Comparison of ENCODE assay signal across 2 cellular contexts in the genomic region with DNA sequence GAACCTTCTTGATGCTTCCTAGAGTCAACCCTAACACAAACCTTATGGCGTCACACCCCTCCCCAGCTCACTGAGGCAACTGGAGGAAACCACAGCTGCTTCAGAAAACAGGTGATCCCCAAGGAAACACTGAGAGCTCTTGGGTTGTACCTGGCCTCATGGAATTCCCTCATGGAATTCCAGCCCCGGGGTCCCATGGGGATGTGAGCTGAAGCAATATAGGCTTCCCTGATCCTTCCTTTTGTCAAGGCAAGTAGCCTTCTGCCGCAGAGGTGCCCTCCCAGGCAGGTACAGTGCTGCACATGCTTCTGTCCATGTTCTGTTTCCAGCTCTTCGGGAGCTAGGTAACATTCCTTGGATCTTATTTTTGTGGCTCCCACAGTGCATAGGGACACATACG.
TF ChIP-seq lines count a peak whose summit lies in the region.

No MANE protein-coding gene starts in this region.

TF ChIP-seq in GM23338, 12 proteins besides CTCF, POLR2A, EP300 and RAD21:
- TF ChIP-seq JUNB (IDR thresholded peaks at IDR 0.05; ENCODE audit: unreplicated experiment) (no peak), ZNF114 (CRISPR knock-in tag; IDR thresholded peaks at IDR 0.05) (no peak), ZNF331 (CRISPR knock-in tag; IDR thresholded peaks at IDR 0.05; ENCODE audit: low read depth) (no peak), CREB1 (CRISPR knock-in tag; IDR thresholded peaks at IDR 0.05; ENCODE audit: low read depth) (no peak), POLR2AphosphoS5 (IDR thresholded peaks at IDR 0.05; ENCODE audit: low read depth) (no peak), EZH2phosphoT487 (IDR thresholded peaks at IDR 0.05; ENCODE audit: unreplicated experiment) (no peak), EZH2 (IDR thresholded peaks at IDR 0.05; ENCODE audit: low read depth, unreplicated experiment) (no peak)
- TF ChIP-seq, protein P1, sequence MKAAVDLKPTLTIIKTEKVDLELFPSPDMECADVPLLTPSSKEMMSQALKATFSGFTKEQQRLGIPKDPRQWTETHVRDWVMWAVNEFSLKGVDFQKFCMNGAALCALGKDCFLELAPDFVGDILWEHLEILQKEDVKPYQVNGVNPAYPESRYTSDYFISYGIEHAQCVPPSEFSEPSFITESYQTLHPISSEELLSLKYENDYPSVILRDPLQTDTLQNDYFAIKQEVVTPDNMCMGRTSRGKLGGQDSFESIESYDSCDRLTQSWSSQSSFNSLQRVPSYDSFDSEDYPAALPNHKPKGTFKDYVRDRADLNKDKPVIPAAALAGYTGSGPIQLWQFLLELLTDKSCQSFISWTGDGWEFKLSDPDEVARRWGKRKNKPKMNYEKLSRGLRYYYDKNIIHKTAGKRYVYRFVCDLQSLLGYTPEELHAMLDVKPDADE (IDR thresholded peaks at IDR 0.05) = no peak
- TF ChIP-seq, protein P2, sequence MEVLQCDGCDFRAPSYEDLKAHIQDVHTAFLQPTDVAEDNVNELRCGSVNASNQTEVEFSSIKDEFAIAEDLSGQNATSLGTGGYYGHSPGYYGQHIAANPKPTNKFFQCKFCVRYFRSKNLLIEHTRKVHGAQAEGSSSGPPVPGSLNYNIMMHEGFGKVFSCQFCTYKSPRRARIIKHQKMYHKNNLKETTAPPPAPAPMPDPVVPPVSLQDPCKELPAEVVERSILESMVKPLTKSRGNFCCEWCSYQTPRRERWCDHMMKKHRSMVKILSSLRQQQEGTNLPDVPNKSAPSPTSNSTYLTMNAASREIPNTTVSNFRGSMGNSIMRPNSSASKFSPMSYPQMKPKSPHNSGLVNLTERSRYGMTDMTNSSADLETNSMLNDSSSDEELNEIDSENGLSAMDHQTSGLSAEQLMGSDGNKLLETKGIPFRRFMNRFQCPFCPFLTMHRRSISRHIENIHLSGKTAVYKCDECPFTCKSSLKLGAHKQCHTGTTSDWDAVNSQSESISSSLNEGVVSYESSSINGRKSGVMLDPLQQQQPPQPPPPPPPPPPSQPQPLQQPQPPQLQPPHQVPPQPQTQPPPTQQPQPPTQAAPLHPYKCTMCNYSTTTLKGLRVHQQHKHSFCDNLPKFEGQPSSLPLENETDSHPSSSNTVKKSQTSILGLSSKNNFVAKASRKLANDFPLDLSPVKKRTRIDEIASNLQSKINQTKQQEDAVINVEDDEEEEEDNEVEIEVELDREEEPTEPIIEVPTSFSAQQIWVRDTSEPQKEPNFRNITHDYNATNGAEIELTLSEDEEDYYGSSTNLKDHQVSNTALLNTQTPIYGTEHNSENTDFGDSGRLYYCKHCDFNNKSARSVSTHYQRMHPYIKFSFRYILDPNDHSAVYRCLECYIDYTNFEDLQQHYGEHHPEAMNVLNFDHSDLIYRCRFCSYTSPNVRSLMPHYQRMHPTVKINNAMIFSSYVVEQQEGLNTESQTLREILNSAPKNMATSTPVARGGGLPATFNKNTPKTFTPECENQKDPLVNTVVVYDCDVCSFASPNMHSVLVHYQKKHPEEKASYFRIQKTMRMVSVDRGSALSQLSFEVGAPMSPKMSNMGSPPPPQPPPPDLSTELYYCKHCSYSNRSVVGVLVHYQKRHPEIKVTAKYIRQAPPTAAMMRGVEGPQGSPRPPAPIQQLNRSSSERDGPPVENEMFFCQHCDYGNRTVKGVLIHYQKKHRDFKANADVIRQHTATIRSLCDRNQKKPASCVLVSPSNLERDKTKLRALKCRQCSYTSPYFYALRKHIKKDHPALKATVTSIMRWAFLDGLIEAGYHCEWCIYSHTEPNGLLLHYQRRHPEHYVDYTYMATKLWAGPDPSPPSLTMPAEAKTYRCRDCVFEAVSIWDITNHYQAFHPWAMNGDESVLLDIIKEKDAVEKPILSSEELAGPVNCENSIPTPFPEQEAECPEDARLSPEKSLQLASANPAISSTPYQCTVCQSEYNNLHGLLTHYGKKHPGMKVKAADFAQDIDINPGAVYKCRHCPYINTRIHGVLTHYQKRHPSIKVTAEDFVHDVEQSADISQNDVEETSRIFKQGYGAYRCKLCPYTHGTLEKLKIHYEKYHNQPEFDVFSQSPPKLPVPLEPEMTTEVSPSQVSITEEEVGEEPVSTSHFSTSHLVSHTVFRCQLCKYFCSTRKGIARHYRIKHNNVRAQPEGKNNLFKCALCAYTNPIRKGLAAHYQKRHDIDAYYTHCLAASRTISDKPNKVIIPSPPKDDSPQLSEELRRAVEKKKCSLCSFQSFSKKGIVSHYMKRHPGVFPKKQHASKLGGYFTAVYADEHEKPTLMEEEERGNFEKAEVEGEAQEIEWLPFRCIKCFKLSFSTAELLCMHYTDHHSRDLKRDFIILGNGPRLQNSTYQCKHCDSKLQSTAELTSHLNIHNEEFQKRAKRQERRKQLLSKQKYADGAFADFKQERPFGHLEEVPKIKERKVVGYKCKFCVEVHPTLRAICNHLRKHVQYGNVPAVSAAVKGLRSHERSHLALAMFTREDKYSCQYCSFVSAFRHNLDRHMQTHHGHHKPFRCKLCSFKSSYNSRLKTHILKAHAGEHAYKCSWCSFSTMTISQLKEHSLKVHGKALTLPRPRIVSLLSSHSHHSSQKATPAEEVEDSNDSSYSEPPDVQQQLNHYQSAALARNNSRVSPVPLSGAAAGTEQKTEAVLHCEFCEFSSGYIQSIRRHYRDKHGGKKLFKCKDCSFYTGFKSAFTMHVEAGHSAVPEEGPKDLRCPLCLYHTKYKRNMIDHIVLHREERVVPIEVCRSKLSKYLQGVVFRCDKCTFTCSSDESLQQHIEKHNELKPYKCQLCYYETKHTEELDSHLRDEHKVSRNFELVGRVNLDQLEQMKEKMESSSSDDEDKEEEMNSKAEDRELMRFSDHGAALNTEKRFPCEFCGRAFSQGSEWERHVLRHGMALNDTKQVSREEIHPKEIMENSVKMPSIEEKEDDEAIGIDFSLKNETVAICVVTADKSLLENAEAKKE (CRISPR knock-in tag; IDR thresholded peaks at IDR 0.05) = no peak
- TF ChIP-seq, protein P3, sequence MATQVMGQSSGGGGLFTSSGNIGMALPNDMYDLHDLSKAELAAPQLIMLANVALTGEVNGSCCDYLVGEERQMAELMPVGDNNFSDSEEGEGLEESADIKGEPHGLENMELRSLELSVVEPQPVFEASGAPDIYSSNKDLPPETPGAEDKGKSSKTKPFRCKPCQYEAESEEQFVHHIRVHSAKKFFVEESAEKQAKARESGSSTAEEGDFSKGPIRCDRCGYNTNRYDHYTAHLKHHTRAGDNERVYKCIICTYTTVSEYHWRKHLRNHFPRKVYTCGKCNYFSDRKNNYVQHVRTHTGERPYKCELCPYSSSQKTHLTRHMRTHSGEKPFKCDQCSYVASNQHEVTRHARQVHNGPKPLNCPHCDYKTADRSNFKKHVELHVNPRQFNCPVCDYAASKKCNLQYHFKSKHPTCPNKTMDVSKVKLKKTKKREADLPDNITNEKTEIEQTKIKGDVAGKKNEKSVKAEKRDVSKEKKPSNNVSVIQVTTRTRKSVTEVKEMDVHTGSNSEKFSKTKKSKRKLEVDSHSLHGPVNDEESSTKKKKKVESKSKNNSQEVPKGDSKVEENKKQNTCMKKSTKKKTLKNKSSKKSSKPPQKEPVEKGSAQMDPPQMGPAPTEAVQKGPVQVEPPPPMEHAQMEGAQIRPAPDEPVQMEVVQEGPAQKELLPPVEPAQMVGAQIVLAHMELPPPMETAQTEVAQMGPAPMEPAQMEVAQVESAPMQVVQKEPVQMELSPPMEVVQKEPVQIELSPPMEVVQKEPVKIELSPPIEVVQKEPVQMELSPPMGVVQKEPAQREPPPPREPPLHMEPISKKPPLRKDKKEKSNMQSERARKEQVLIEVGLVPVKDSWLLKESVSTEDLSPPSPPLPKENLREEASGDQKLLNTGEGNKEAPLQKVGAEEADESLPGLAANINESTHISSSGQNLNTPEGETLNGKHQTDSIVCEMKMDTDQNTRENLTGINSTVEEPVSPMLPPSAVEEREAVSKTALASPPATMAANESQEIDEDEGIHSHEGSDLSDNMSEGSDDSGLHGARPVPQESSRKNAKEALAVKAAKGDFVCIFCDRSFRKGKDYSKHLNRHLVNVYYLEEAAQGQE (IDR thresholded peaks at IDR 0.05; ENCODE audit: unreplicated experiment) = no peak

TF ChIP-seq in H1, 55 proteins besides CTCF, POLR2A, EP300 and RAD21:
- TF ChIP-seq SP4 (IDR thresholded peaks at IDR 0.05; ENCODE audit: low read length) = no peak
- TF ChIP-seq TEAD4 (IDR thresholded peaks at IDR 0.05; ENCODE audit: low read depth, low read length) = 0 out of 2 replicates have a peak, but pooled peaks have one; percentile 52
TF ChIP-seq in H1: peak in this region for 1.
